Comparison of ENCODE assay signal across 9 cellular contexts in genomic region chr6:27757307-27757706, GRCh38.
DNase-seq lines count a peak whose midpoint lies in the region; ATAC-seq lines count a peak whose summit lies in the region.
"Had no signal": no experiment of that assay in that cellular context is flagged by ENCODE, and none has a peak within 500 bp of the region (broad histone marks: within the 10 kb centered on the region; RNA-seq: fewer than 3 reads in every experiment).

No MANE protein-coding gene starts in this region.

- H3K9me3 ChIP-seq in trophoblast cell (ENCODE audit: insufficient read depth, low read depth, low read length): no peaks in the 10 kb centered on the region
- H3K9me3 ChIP-seq: neutrophil had no signal

- DNase-seq in activated CD4-positive, alpha-beta T cell treated with anti-CD3 and anti-CD28 coated beads, Interleukin-2, amount 10 ng/mL, durations not matched to agents 7 days and 5 days: peak; percentile 57
- DNase-seq in effector memory CD8-positive, alpha-beta T cell: peak in 2 of 3 experiments; percentile 14 to 30
- peak; percentile 19 to 61 for DNase-seq in trophoblast cell
- no peak for DNase-seq in DMS53 (lab: John Stamatoyannopoulos, UW)
- no peak for DNase-seq in DMS 273 (lab: John Stamatoyannopoulos, UW; ENCODE audit: unreplicated experiment)

- H2BK12ac ChIP-seq in trophoblast cell (ENCODE audit: low read length): no peak overlapping the region

- H3K4me1 ChIP-seq in trophoblast cell (ENCODE audit: control insufficient read depth in 1 of 2, insufficient read depth in 2 of 2, low read length in 2 of 2): peaks cover 0 to 3% of the 10 kb centered on the region in 2 experiments

- peak overlapping the region; percentile 20 for H2BK120ac ChIP-seq in trophoblast cell (ENCODE audit: insufficient read depth, low read length, poor library complexity)

- no peak overlapping the region for H3K4me3 ChIP-seq in trophoblast cell (ENCODE audit: low read depth, low read length)

- peaks cover 2% of the 10 kb centered on the region for H3K79me1 ChIP-seq in trophoblast cell (ENCODE audit: low read length)

- H3K4me2 ChIP-seq in trophoblast cell (ENCODE audit: low read length): peak overlapping the region; percentile 58

- peak overlapping the region; percentile 89 for H3K27ac Mint-ChIP-seq in activated CD4-positive, alpha-beta T cell treated with anti-CD3 and anti-CD28 coated beads, Interleukin-2, amount 10 ng/mL, durations not matched to agents 7 days and 5 days
- peak overlapping the region; percentile 51 to 94 for H3K27ac Mint-ChIP-seq in effector memory CD8-positive, alpha-beta T cell

- peak overlapping the region; percentile 92 for H4K8ac ChIP-seq in trophoblast cell (ENCODE audit: low read depth, low read length)

- H3K14ac ChIP-seq in trophoblast cell (ENCODE audit: low read length): peak overlapping the region; percentile 79

- no peaks in the 10 kb centered on the region for H3K79me2 ChIP-seq in trophoblast cell (ENCODE audit: control insufficient read depth, insufficient read depth, low read length, poor library complexity)

- peak overlapping the region; percentile 34 for H4K12ac ChIP-seq in trophoblast cell (ENCODE audit: low read depth, low read length)

- POLR2A ChIA-PET in activated CD4-positive, alpha-beta T cell treated with anti-CD3 and anti-CD28 coated beads, Interleukin-2, amount 10 ng/mL, durations not matched to agents 7 days and 5 days (lab: Charles Lee): interaction anchor here (0.8 to 1.2 kb wide), 3 partner anchors 12 to 136 kb away, joined by 3 to 11 read pairs (median 3); a partner anchor contains a TSS

- H3K27me3 ChIP-seq in trophoblast cell (ENCODE audit: insufficient read depth, low read length): no peaks in the 10 kb centered on the region

- no peak overlapping the region for H2AK5ac ChIP-seq in trophoblast cell (ENCODE audit: low read length)

- H3K4me3 Mint-ChIP-seq in activated CD4-positive, alpha-beta T cell treated with anti-CD3 and anti-CD28 coated beads, Interleukin-2, amount 10 ng/mL, durations not matched to agents 7 days and 5 days: peak overlapping the region; percentile 87
- H3K4me3 Mint-ChIP-seq in effector memory CD8-positive, alpha-beta T cell: peak overlapping the region; percentile 79 to 88

- H3K23ac ChIP-seq in trophoblast cell (ENCODE audit: low read length): no peak overlapping the region

- H3K27me3 Mint-ChIP-seq in activated CD4-positive, alpha-beta T cell treated with anti-CD3 and anti-CD28 coated beads, Interleukin-2, amount 10 ng/mL, durations not matched to agents 7 days and 5 days: no peaks in the 10 kb centered on the region
- no peaks in the 10 kb centered on the region for H3K27me3 Mint-ChIP-seq in effector memory CD8-positive, alpha-beta T cell

- H3K18ac ChIP-seq in trophoblast cell (ENCODE audit: low read length): peak overlapping the region; percentile 39

- H2AFZ ChIP-seq in trophoblast cell (ENCODE audit: insufficient read depth, low read length, poor library complexity): peak overlapping the region; percentile 8

- H3K9ac ChIP-seq in trophoblast cell (ENCODE audit: low read length): peak overlapping the region; percentile 50

- peak overlapping the region; percentile 15 for H4K91ac ChIP-seq in trophoblast cell (ENCODE audit: low read depth, low read length)

- no peaks in the 10 kb centered on the region for H3K36me3 ChIP-seq in trophoblast cell (ENCODE audit: control insufficient read depth in 1 of 2, insufficient read depth in 2 of 2, low read length in 2 of 2)
- H3K36me3 ChIP-seq: neutrophil had no signal

- peak overlapping the region; percentile 42 for H3K4ac ChIP-seq in trophoblast cell (ENCODE audit: low read depth, low read length)

- CTCF ChIA-PET in activated CD4-positive, alpha-beta T cell treated with anti-CD3 and anti-CD28 coated beads, Interleukin-2, amount 10 ng/mL, durations not matched to agents 7 days and 5 days (lab: Charles Lee): interaction anchor here (1.0 to 2.1 kb wide), 6 partner anchors 10 to 579 kb away, joined by 3 to 8 read pairs (median 6); no protein-coding TSS in a partner anchor

- peaks cover 64% of the 10 kb centered on the region for H3K4me1 Mint-ChIP-seq in activated CD4-positive, alpha-beta T cell treated with anti-CD3 and anti-CD28 coated beads, Interleukin-2, amount 10 ng/mL, durations not matched to agents 7 days and 5 days
- H3K4me1 Mint-ChIP-seq in effector memory CD8-positive, alpha-beta T cell (ENCODE audit: low read depth in 2 of 2): peaks cover 17 to 31% of the 10 kb centered on the region in 2 donors

- ATAC-seq in GM19397 (IDR thresholded peaks at IDR 0.05; ENCODE audit: unreplicated experiment) (peak; percentile 34), GM19395 (IDR thresholded peaks at IDR 0.05; ENCODE audit: unreplicated experiment) (no peak), GM21786 (IDR thresholded peaks at IDR 0.05; ENCODE audit: unreplicated experiment) (no peak)
- ATAC-seq in effector memory CD8-positive, alpha-beta T cell (replicated peaks): no peak

- H3K9me3 Mint-ChIP-seq in activated CD4-positive, alpha-beta T cell treated with anti-CD3 and anti-CD28 coated beads, Interleukin-2, amount 10 ng/mL, durations not matched to agents 7 days and 5 days: no peaks in the 10 kb centered on the region
- H3K9me3 Mint-ChIP-seq in effector memory CD8-positive, alpha-beta T cell: peaks cover 0 to 2% of the 10 kb centered on the region in 2 donors

- no peak overlapping the region for H3K27ac ChIP-seq in trophoblast cell (ENCODE audit: low read depth, low read length)
- H3K27ac ChIP-seq: neutrophil had no signal

- WGBS in trophoblast cell (ENCODE audit: extremely low coverage, insufficient coverage, insufficient read length): no CpG with 5 or more reads among the region's 30 CpGs

- no peak overlapping the region for H2BK5ac ChIP-seq in trophoblast cell (ENCODE audit: low read depth, low read length, poor library complexity)

- peaks cover 2% of the 10 kb centered on the region for H3K36me3 Mint-ChIP-seq in activated CD4-positive, alpha-beta T cell treated with anti-CD3 and anti-CD28 coated beads, Interleukin-2, amount 10 ng/mL, durations not matched to agents 7 days and 5 days (ENCODE audit: low read depth)
- peaks cover 23% of the 10 kb centered on the region for H3K36me3 Mint-ChIP-seq in effector memory CD8-positive, alpha-beta T cell (ENCODE audit: insufficient read depth)

Comparison
In these comparisons a context has a peak if more than half of its experiments do, and no peak if none do; other contexts are left out.
1. DNase-seq: peak in activated CD4-positive, alpha-beta T cell treated with anti-CD3 and anti-CD28 coated beads, Interleukin-2, amount 10 ng/mL, durations not matched to agents 7 days and 5 days (single experiment), effector memory CD8-positive, alpha-beta T cell (2 of 3) and trophoblast cell (2 of 2); none in DMS53 (single experiment) and DMS 273 (single experiment).